ENCODE assay signal across 1 cellular context in genomic region chr6:36827261-36828079, GRCh38.
A peak's percentile ranks its signal among the peaks of the same experiment; 100 is the strongest.
TF ChIP-seq lines count a peak whose summit lies in the region.

No MANE protein-coding gene starts in this region.

TF ChIP-seq in K562, 482 proteins besides CTCF, POLR2A, EP300 and RAD21 (continued from another document and continues in another):
- TF ChIP-seq GTF3C2 (IDR thresholded peaks at IDR 0.05; ENCODE audit: borderline replicate concordance, extremely low read depth, insufficient read length): no peak
- TF ChIP-seq ZNF584 (CRISPR knock-in tag; IDR thresholded peaks at IDR 0.05; ENCODE audit: low read depth): peak; percentile 85; the same call in 1 of the 2 replicates
- TF ChIP-seq ZNF696 (CRISPR knock-in tag; conservative IDR thresholded peaks at IDR 0.05): no peak
- TF ChIP-seq CBFA2T2 (conservative IDR thresholded peaks at IDR 0.05): no peak
- TF ChIP-seq ATF7 (IDR thresholded peaks at IDR 0.05): no peak
- TF ChIP-seq, protein P1, sequence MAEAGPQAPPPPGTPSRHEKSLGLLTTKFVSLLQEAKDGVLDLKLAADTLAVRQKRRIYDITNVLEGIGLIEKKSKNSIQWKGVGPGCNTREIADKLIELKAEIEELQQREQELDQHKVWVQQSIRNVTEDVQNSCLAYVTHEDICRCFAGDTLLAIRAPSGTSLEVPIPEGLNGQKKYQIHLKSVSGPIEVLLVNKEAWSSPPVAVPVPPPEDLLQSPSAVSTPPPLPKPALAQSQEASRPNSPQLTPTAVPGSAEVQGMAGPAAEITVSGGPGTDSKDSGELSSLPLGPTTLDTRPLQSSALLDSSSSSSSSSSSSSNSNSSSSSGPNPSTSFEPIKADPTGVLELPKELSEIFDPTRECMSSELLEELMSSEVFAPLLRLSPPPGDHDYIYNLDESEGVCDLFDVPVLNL (CRISPR knock-in tag; IDR thresholded peaks at IDR 0.05; ENCODE audit: low read depth): no peak
- TF ChIP-seq MXD1 (CRISPR knock-in tag; IDR thresholded peaks at IDR 0.05; ENCODE audit: borderline replicate concordance, poor library complexity, severe bottlenecking): no peak
- no peak for TF ChIP-seq SRSF9 (IDR thresholded peaks at IDR 0.05; ENCODE audit: borderline replicate concordance, low read depth, low read length)
- peak; percentile 75 for TF ChIP-seq L3MBTL2 (IDR thresholded peaks at IDR 0.05)
- no peak for TF ChIP-seq KLF1 (tag; IDR thresholded peaks at IDR 0.05)
- TF ChIP-seq ZNF780A (CRISPR knock-in tag; IDR thresholded peaks at IDR 0.05): no peak
- no peak for TF ChIP-seq FOXM1 (IDR thresholded peaks at IDR 0.05; ENCODE audit: low read depth)
- TF ChIP-seq FOXM1 (CRISPR knock-in tag; IDR thresholded peaks at IDR 0.05; ENCODE audit: low read depth): no peak
- TF ChIP-seq SREBF2 (CRISPR knock-in tag; IDR thresholded peaks at IDR 0.05): no peak
- TF ChIP-seq ZNF277 (CRISPR knock-in tag; IDR thresholded peaks at IDR 0.05; ENCODE audit: borderline replicate concordance): no peak
- no peak for TF ChIP-seq CHCHD3 (CRISPR knock-in tag; IDR thresholded peaks at IDR 0.05)
- no peak for TF ChIP-seq PHB2 (IDR thresholded peaks at IDR 0.05; ENCODE audit: low read depth)
- TF ChIP-seq E2F5 (CRISPR knock-in tag; IDR thresholded peaks at IDR 0.05): no peak
- TF ChIP-seq ZNF184 (CRISPR knock-in tag; IDR thresholded peaks at IDR 0.05): no peak
- TF ChIP-seq GTF2F1 (IDR thresholded peaks at IDR 0.05; ENCODE audit: low read depth, low read length): no peak
- no peak for TF ChIP-seq TOE1 (IDR thresholded peaks at IDR 0.05; ENCODE audit: borderline replicate concordance)
- TF ChIP-seq TOE1 (CRISPR knock-in tag; IDR thresholded peaks at IDR 0.05; ENCODE audit: borderline replicate concordance, low read depth): no peak
- no peak for TF ChIP-seq BMI1 (IDR thresholded peaks at IDR 0.05; ENCODE audit: low read length)
- TF ChIP-seq, protein P2, sequence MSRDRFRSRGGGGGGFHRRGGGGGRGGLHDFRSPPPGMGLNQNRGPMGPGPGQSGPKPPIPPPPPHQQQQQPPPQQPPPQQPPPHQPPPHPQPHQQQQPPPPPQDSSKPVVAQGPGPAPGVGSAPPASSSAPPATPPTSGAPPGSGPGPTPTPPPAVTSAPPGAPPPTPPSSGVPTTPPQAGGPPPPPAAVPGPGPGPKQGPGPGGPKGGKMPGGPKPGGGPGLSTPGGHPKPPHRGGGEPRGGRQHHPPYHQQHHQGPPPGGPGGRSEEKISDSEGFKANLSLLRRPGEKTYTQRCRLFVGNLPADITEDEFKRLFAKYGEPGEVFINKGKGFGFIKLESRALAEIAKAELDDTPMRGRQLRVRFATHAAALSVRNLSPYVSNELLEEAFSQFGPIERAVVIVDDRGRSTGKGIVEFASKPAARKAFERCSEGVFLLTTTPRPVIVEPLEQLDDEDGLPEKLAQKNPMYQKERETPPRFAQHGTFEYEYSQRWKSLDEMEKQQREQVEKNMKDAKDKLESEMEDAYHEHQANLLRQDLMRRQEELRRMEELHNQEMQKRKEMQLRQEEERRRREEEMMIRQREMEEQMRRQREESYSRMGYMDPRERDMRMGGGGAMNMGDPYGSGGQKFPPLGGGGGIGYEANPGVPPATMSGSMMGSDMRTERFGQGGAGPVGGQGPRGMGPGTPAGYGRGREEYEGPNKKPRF (IDR thresholded peaks at IDR 0.05; ENCODE audit: low read depth, low read length): no peak
- TF ChIP-seq BRD9 (IDR thresholded peaks at IDR 0.05; ENCODE audit: low read depth, partially characterized antibody): no peak
- peak; percentile 8; the same call in 1 of the 2 replicates for TF ChIP-seq ZNF239 (CRISPR knock-in tag; IDR thresholded peaks at IDR 0.05)
- TF ChIP-seq, protein P3, sequence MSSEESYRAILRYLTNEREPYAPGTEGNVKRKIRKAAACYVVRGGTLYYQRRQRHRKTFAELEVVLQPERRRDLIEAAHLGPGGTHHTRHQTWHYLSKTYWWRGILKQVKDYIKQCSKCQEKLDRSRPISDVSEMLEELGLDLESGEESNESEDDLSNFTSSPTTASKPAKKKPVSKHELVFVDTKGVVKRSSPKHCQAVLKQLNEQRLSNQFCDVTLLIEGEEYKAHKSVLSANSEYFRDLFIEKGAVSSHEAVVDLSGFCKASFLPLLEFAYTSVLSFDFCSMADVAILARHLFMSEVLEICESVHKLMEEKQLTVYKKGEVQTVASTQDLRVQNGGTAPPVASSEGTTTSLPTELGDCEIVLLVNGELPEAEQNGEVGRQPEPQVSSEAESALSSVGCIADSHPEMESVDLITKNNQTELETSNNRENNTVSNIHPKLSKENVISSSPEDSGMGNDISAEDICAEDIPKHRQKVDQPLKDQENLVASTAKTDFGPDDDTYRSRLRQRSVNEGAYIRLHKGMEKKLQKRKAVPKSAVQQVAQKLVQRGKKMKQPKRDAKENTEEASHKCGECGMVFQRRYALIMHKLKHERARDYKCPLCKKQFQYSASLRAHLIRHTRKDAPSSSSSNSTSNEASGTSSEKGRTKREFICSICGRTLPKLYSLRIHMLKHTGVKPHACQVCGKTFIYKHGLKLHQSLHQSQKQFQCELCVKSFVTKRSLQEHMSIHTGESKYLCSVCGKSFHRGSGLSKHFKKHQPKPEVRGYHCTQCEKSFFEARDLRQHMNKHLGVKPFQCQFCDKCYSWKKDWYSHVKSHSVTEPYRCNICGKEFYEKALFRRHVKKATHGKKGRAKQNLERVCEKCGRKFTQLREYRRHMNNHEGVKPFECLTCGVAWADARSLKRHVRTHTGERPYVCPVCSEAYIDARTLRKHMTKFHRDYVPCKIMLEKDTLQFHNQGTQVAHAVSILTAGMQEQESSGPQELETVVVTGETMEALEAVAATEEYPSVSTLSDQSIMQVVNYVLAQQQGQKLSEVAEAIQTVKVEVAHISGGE (CRISPR knock-in tag; IDR thresholded peaks at IDR 0.05): no peak
- TF ChIP-seq SMARCA5 (IDR thresholded peaks at IDR 0.05): no peak
- no peak for TF ChIP-seq SMAD2 (IDR thresholded peaks at IDR 0.05; ENCODE audit: low read depth, low read length)
- TF ChIP-seq, protein P4, sequence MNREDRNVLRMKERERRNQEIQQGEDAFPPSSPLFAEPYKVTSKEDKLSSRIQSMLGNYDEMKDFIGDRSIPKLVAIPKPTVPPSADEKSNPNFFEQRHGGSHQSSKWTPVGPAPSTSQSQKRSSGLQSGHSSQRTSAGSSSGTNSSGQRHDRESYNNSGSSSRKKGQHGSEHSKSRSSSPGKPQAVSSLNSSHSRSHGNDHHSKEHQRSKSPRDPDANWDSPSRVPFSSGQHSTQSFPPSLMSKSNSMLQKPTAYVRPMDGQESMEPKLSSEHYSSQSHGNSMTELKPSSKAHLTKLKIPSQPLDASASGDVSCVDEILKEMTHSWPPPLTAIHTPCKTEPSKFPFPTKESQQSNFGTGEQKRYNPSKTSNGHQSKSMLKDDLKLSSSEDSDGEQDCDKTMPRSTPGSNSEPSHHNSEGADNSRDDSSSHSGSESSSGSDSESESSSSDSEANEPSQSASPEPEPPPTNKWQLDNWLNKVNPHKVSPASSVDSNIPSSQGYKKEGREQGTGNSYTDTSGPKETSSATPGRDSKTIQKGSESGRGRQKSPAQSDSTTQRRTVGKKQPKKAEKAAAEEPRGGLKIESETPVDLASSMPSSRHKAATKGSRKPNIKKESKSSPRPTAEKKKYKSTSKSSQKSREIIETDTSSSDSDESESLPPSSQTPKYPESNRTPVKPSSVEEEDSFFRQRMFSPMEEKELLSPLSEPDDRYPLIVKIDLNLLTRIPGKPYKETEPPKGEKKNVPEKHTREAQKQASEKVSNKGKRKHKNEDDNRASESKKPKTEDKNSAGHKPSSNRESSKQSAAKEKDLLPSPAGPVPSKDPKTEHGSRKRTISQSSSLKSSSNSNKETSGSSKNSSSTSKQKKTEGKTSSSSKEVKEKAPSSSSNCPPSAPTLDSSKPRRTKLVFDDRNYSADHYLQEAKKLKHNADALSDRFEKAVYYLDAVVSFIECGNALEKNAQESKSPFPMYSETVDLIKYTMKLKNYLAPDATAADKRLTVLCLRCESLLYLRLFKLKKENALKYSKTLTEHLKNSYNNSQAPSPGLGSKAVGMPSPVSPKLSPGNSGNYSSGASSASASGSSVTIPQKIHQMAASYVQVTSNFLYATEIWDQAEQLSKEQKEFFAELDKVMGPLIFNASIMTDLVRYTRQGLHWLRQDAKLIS (CRISPR knock-in tag; IDR thresholded peaks at IDR 0.05): no peak
- TF ChIP-seq ARID2 (IDR thresholded peaks at IDR 0.05): no peak
- TF ChIP-seq BHLHE40 (IDR thresholded peaks at IDR 0.05; ENCODE audit: low read length): peak; percentile 49
- TF ChIP-seq POLR3G (IDR thresholded peaks at IDR 0.05; ENCODE audit: extremely low read depth, insufficient read length, insufficient replicate concordance): no peak
- TF ChIP-seq TARDBP (IDR thresholded peaks at IDR 0.05): no peak
- TF ChIP-seq ZNF707 (CRISPR knock-in tag; conservative IDR thresholded peaks at IDR 0.05): no peak
- 0 out of 2 replicates have a peak, but pooled peaks have one; percentile 65 for TF ChIP-seq SMAD3 (CRISPR knock-in tag; conservative IDR thresholded peaks at IDR 0.05)
- TF ChIP-seq ZNF3 (CRISPR knock-in tag; IDR thresholded peaks at IDR 0.05): no peak
- TF ChIP-seq ELF1 (tag; IDR thresholded peaks at IDR 0.05): no peak
- TF ChIP-seq, protein P5, sequence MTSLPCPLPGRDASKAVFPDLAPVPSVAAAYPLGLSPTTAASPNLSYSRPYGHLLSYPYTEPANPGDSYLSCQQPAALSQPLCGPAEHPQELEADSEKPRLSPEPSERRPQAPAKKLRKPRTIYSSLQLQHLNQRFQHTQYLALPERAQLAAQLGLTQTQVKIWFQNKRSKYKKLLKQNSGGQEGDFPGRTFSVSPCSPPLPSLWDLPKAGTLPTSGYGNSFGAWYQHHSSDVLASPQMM (CRISPR knock-in tag; IDR thresholded peaks at IDR 0.05): no peak
- TF ChIP-seq, protein P6, sequence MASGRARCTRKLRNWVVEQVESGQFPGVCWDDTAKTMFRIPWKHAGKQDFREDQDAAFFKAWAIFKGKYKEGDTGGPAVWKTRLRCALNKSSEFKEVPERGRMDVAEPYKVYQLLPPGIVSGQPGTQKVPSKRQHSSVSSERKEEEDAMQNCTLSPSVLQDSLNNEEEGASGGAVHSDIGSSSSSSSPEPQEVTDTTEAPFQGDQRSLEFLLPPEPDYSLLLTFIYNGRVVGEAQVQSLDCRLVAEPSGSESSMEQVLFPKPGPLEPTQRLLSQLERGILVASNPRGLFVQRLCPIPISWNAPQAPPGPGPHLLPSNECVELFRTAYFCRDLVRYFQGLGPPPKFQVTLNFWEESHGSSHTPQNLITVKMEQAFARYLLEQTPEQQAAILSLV (tag; IDR thresholded peaks at IDR 0.05): no peak
- TF ChIP-seq KAT7 (CRISPR knock-in tag; IDR thresholded peaks at IDR 0.05; ENCODE audit: borderline replicate concordance): no peak
- no peak for TF ChIP-seq IRF1 (CRISPR knock-in tag; IDR thresholded peaks at IDR 0.05; ENCODE audit: borderline replicate concordance)
- no peak for TF ChIP-seq HMGXB4 (CRISPR knock-in tag; IDR thresholded peaks at IDR 0.05)
- no peak for TF ChIP-seq ZNF316 (IDR thresholded peaks at IDR 0.05)
- TF ChIP-seq SNRNP70 (optimal IDR thresholded peaks at IDR 0.05; ENCODE audit: low read depth, low read length): no peak
